29 cellular contexts compared by ENCODE assay signal in the genomic region with DNA sequence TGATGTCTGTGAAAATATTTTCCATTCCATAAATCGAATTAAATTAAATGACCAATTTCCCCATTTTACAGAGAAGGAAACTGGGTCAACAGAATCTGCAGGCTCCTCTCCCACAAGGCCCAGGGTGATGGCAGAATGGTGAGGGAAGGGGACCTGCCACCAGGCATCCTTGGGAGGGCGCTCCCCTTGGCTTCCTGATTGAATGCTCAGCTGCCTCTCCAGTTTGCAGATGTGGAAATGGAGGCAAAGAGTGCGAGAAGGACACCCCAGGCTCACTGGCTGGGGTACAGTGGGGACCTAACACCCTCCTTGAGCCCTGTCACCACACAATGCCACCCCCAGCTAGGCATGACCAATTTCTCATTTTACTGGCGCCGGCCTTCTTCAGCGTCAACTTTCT. TPM values are rescaled to one million over a fixed set of nuclear protein-coding genes. Genes with fewer than 3 reads are reported as not detected.
A peak's percentile ranks its signal among the peaks of the same experiment; 100 is the strongest.
DNase-seq lines count a peak whose midpoint lies in the region; ATAC-seq and TF ChIP-seq lines count a peak whose summit lies in the region.
"Had no signal": no experiment of that assay in that cellular context is flagged by ENCODE, and none has a peak within 500 bp of the region (broad histone marks: within the 10 kb centered on the region; RNA-seq: fewer than 3 reads in every experiment).

No MANE protein-coding gene starts in this region.

- H3K27me3 Mint-ChIP-seq in brain, result no peaks in the 10 kb centered on the region
- H3K27me3 Mint-ChIP-seq: activated CD4-positive, alpha-beta T cell treated with anti-CD3 and anti-CD28 coated beads for 36 hours had no signal

- no peak overlapping the region for H3K27ac ChIP-seq in spleen
- H3K27ac ChIP-seq: A549, brain microvascular endothelial cell, GM23248, left ventricle myocardium inferior, thyroid gland had no signal

- ATAC-seq in GM19328 (IDR thresholded peaks at IDR 0.05; ENCODE audit: unreplicated experiment), result no peak
- ATAC-seq: A549; activated CD4-positive, alpha-beta T cell treated with anti-CD3 and anti-CD28 coated beads for 36 hours; naive thymus-derived CD4-positive, alpha-beta T cell; stimulated activated naive CD8-positive, alpha-beta T cell treated with anti-CD3 and anti-CD28 coated beads, Interleukin-15, amount 100 ng/mL, for 72 hours had no signal

- H3K9me3 Mint-ChIP-seq in brain, result no peaks in the 10 kb centered on the region
- H3K9me3 Mint-ChIP-seq: activated naive CD4-positive, alpha-beta T cell treated with anti-CD3 and anti-CD28 coated beads, Interleukin-2, amount 10 ng/mL, durations not matched to agents 7 days and 5 days; CD4-positive, CD25-positive, alpha-beta regulatory T cell; HFFc6; naive thymus-derived CD4-positive, alpha-beta T cell; stimulated activated naive CD8-positive, alpha-beta T cell treated with anti-CD3 and anti-CD28 coated beads, Interleukin-15, amount 100 ng/mL, for 72 hours had no signal

- H3K27me3 ChIP-seq in spleen (replicated peaks in 1 of 7), result peaks cover 0 to 19% (median 0%) of the 10 kb centered on the region in 7 donors
- H3K27me3 ChIP-seq: brain microvascular endothelial cell, SJCRH30, thyroid gland had no signal

- intact Hi-C loops in spleen (cut with DNase I; ENCODE audit: low total_unique reads), result no loop called here

- WGBS in spleen, 5 donors, result 92 to 96% (median 93%) methylated on average over 6 of the region's 6 CpGs

- peak; percentile 0 to 2 for DNase-seq in activated T-cell treated with anti-CD3 and anti-CD28 coated beads, Interleukin-2, amount 50 U/mL, for 48 hours
- DNase-seq in activated T-cell treated with anti-CD3 and anti-CD28 coated beads for 4 hours, result no peak
- DNase-seq in mesenteric fat pad (ENCODE audit: low spot score), result peak; percentile 28
- peak; percentile 29 for DNase-seq in spleen
- DNase-seq in NCI-H1436 (lab: John Stamatoyannopoulos, UW), result no peak
- no peak for DNase-seq in NCI-H1092 (lab: John Stamatoyannopoulos, UW)
- DNase-seq: activated CD4-positive, alpha-beta T cell treated with anti-CD3 and anti-CD28 coated beads for 36 hours; activated naive CD4-positive, alpha-beta T cell treated with anti-CD3 and anti-CD28 coated beads, Interleukin-2, amount 10 ng/mL, durations not matched to agents 7 days and 5 days; AML-193; amniotic stem cell; brain microvascular endothelial cell; Calu3; CD4-positive, CD25-positive, alpha-beta regulatory T cell; GM23248; HFFc6; left ventricle myocardium inferior; midbrain; NCI-H1048; NCI-H1694 treated with DMSO at 0.1 percent for 48 hours; NCI-H446 treated with DMSO at 0.1 percent for 48 hours; NCI-H82; SJCRH30; stimulated activated naive CD8-positive, alpha-beta T cell treated with anti-CD3 and anti-CD28 coated beads, Interleukin-15, amount 100 ng/mL, for 72 hours; SW 1271; thyroid gland had no signal

- TF ChIP-seq CTCF in brain (conservative IDR thresholded peaks at IDR 0.05) (no peak), spleen (IDR thresholded peaks at IDR 0.05 in 8 of 11, conservative IDR thresholded peaks at IDR 0.05 in 3 of 11) (no peak)

- H3K4me3 ChIP-seq in spleen, result no peak overlapping the region
- H3K4me3 ChIP-seq: A549, GM23248, left ventricle myocardium inferior, SJCRH30, thyroid gland had no signal

- no peak overlapping the region for H3K4me3 Mint-ChIP-seq in brain
- H3K4me3 Mint-ChIP-seq: activated CD4-positive, alpha-beta T cell treated with anti-CD3 and anti-CD28 coated beads for 36 hours; activated naive CD4-positive, alpha-beta T cell treated with anti-CD3 and anti-CD28 coated beads, Interleukin-2, amount 10 ng/mL, durations not matched to agents 7 days and 5 days; CD4-positive, CD25-positive, alpha-beta regulatory T cell; HFFc6; naive thymus-derived CD4-positive, alpha-beta T cell; stimulated activated naive CD8-positive, alpha-beta T cell treated with anti-CD3 and anti-CD28 coated beads, Interleukin-15, amount 100 ng/mL, for 72 hours had no signal

- no peak for TF ChIP-seq POLR2A in spleen (IDR thresholded peaks at IDR 0.05)

- peaks cover 0 to 4% (median 0%) of the 10 kb centered on the region in 6 donors for H3K36me3 ChIP-seq in spleen
- H3K36me3 ChIP-seq: brain microvascular endothelial cell, left ventricle myocardium inferior, SJCRH30, thyroid gland had no signal

- peaks cover 13% of the 10 kb centered on the region for H3K36me3 Mint-ChIP-seq in brain
- H3K36me3 Mint-ChIP-seq: activated naive CD4-positive, alpha-beta T cell treated with anti-CD3 and anti-CD28 coated beads, Interleukin-2, amount 10 ng/mL, durations not matched to agents 7 days and 5 days; CD4-positive, CD25-positive, alpha-beta regulatory T cell; naive thymus-derived CD4-positive, alpha-beta T cell had no signal

- H3K27ac Mint-ChIP-seq in brain, result peak overlapping the region in 3 of 5 experiments; percentile 79 to 86 (median 81)
- H3K27ac Mint-ChIP-seq: activated CD4-positive, alpha-beta T cell treated with anti-CD3 and anti-CD28 coated beads for 36 hours; activated naive CD4-positive, alpha-beta T cell treated with anti-CD3 and anti-CD28 coated beads, Interleukin-2, amount 10 ng/mL, durations not matched to agents 7 days and 5 days; CD4-positive, CD25-positive, alpha-beta regulatory T cell; HFFc6; naive thymus-derived CD4-positive, alpha-beta T cell; stimulated activated naive CD8-positive, alpha-beta T cell treated with anti-CD3 and anti-CD28 coated beads, Interleukin-15, amount 100 ng/mL, for 72 hours had no signal

- H3K4me1 ChIP-seq in spleen, result no peaks in the 10 kb centered on the region
- H3K4me1 ChIP-seq: A549, left ventricle myocardium inferior, thyroid gland had no signal

- H3K4me1 Mint-ChIP-seq in brain, result peaks cover 7% of the 10 kb centered on the region
- H3K4me1 Mint-ChIP-seq: activated CD4-positive, alpha-beta T cell treated with anti-CD3 and anti-CD28 coated beads for 36 hours; activated naive CD4-positive, alpha-beta T cell treated with anti-CD3 and anti-CD28 coated beads, Interleukin-2, amount 10 ng/mL, durations not matched to agents 7 days and 5 days had no signal

- no peaks in the 10 kb centered on the region for H3K9me3 ChIP-seq in spleen
- H3K9me3 ChIP-seq: A549, left ventricle myocardium inferior, SJCRH30, thyroid gland had no signal

RNA-seq across cellular contexts. Expression of a gene that starts 28.5 kb away (rescaled TPM):
- polyA plus RNA-seq in brain (ENCODE audit: insufficient read depth, low read depth, low replicate concordance), result 162 TPM
- 138 TPM for total RNA-seq in mesenteric fat pad
- 100 to 1,000 TPM in 5 of 7 donors, 10 to 100 TPM in 2; 59.0 to 157 (median 110) TPM for total RNA-seq in spleen
- 10 to 100 TPM; 32.8 to 73.9 (median 49.0) TPM for polyA plus RNA-seq in spleen

Comparison
In these comparisons a context has a peak if more than half of its experiments do, and no peak if none do; other contexts are left out.
1. DNase-seq: peak in activated T-cell treated with anti-CD3 and anti-CD28 coated beads, Interleukin-2, amount 50 U/mL, for 48 hours (2 of 2), mesenteric fat pad (single experiment) and spleen (single experiment); none in activated T-cell treated with anti-CD3 and anti-CD28 coated beads for 4 hours (single experiment), NCI-H1436 (single experiment) and NCI-H1092 (single experiment).